In the genomic region with DNA sequence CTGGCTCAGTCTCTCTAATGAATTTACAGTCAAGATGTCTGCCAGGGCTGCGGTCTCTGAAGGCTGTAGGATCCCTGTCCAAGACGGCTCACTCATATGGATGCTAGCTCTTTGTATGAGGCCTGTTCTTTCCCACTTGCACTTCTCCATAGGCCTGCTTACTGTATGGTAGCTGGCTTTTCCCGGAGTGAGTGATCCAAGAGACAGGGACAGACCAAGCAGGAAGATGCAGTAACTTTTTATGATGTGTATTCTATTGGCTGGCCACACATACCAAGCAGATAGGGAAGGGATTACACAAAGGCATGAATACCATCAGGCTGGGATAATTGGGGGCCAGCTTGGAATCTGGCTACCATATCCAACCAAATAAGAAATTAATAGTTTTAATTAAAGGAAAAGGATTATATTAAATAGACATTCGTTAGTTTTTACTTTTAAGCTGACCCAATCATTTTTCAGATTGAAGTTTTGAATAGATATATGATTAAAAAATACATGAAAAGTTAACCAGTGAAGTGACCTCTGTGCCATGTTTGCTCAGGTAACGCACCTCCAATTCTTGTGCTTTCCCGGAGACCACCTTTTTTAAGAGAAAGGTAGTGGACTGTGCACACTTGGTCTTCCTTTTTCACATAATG, we compare ENCODE assay signal across 19 cellular contexts. TPM values are rescaled to one million over a fixed set of nuclear protein-coding genes. Genes with fewer than 3 reads are reported as not detected.
DNase-seq lines count a peak whose midpoint lies in the region; ATAC-seq and TF ChIP-seq lines count a peak whose summit lies in the region.
"Had no signal": no experiment of that assay in that cellular context is flagged by ENCODE, and none has a peak within 500 bp of the region (broad histone marks: within the 10 kb centered on the region; RNA-seq: fewer than 3 reads in every experiment).

No MANE protein-coding gene starts in this region.

- H3K4me1 ChIP-seq in thyroid gland, result no peaks in the 10 kb centered on the region
- H3K4me1 ChIP-seq: adrenal gland, uterus had no signal

- no peak for TF ChIP-seq POLR2A in thyroid gland (IDR thresholded peaks at IDR 0.05)

- peaks cover 41% of the 10 kb centered on the region for H3K36me3 Mint-ChIP-seq in activated T-cell treated with anti-CD3 and anti-CD28 coated beads, Interleukin-2, amount 50 U/mL, for 24 hours (ENCODE audit: low read depth)
- H3K36me3 Mint-ChIP-seq in WTC11 (peaks cover 15% of the 10 kb centered on the region), immature natural killer cell (no peaks in the 10 kb centered on the region)

- H3K27ac Mint-ChIP-seq in activated T-cell treated with anti-CD3 and anti-CD28 coated beads, Interleukin-2, amount 50 U/mL, for 24 hours, result no peak overlapping the region
- H3K27ac Mint-ChIP-seq in WTC11 (peak overlapping the region; percentile 52; the same call in 1 of the 2 replicates), immature natural killer cell (peak overlapping the region in 4 of 6 donors; percentile 2 to 85 (median 44))

- peaks cover 11% of the 10 kb centered on the region for H3K4me1 Mint-ChIP-seq in activated T-cell treated with anti-CD3 and anti-CD28 coated beads, Interleukin-2, amount 50 U/mL, for 24 hours (ENCODE audit: low read depth)
- H3K4me1 Mint-ChIP-seq in WTC11, result peaks cover 4% of the 10 kb centered on the region; the same call in 1 of the 2 replicates
- peaks cover 16 to 26% of the 10 kb centered on the region in 2 donors for H3K4me1 Mint-ChIP-seq in immature natural killer cell

- no peak overlapping the region for H3K27ac ChIP-seq in thyroid gland
- H3K27ac ChIP-seq: adrenal gland, coronary artery, left lung, uterus had no signal

- intact Hi-C loops in sciatic nerve (cut with DNase I), result no loop called here
- intact Hi-C loops in thyroid gland (cut with DNase I), result no loop called here

- H3K9me3 ChIP-seq in thyroid gland, result no peaks in the 10 kb centered on the region
- H3K9me3 ChIP-seq: adrenal gland, left lung, sigmoid colon, uterus had no signal

- peaks cover 0 to 7% of the 10 kb centered on the region in 2 donors for H3K36me3 ChIP-seq in thyroid gland
- H3K36me3 ChIP-seq: uterus had no signal

- H3K9me3 Mint-ChIP-seq in activated T-cell treated with anti-CD3 and anti-CD28 coated beads, Interleukin-2, amount 50 U/mL, for 24 hours, result no peaks in the 10 kb centered on the region
- H3K9me3 Mint-ChIP-seq in WTC11 (no peaks in the 10 kb centered on the region), immature natural killer cell (no peaks in the 10 kb centered on the region)

- no peak overlapping the region for H3K4me3 Mint-ChIP-seq in activated T-cell treated with anti-CD3 and anti-CD28 coated beads, Interleukin-2, amount 50 U/mL, for 24 hours
- H3K4me3 Mint-ChIP-seq in WTC11 (no peak overlapping the region), immature natural killer cell (no peak overlapping the region)

- H3K27me3 ChIP-seq in thyroid gland, result no peaks in the 10 kb centered on the region
- H3K27me3 ChIP-seq: adrenal gland, left lung, sigmoid colon, uterus had no signal

- DNase-seq in activated T-cell treated with anti-CD3 and anti-CD28 coated beads, Interleukin-2, amount 50 U/mL, for 24 hours, result peak; percentile 5
- DNase-seq in activated T-cell treated with anti-CD3 and anti-CD28 coated beads for 4 hours (no peak), WTC11 (ENCODE audit: low spot score) (no peak), immature natural killer cell (no peak), sciatic nerve (ENCODE audit: low spot score) (no peak), thyroid gland (no peak)
- peak; percentile 14 for DNase-seq in stimulated activated CD8-positive, alpha-beta memory T cell treated with anti-CD3 and anti-CD28 coated beads, Interleukin-4, amount 100 ng/mL, for 48 hours
- DNase-seq: activated T-cell treated with anti-CD3 and anti-CD28 coated beads, Interleukin-2, amount 50 U/mL, for 1 hour; hypothalamus; left lung; NCI-H1694 treated with DMSO at 0.1 percent for 48 hours; NCI-H526 treated with DMSO at 0.1 percent for 48 hours; sigmoid colon; stimulated activated CD4-positive, alpha-beta T cell treated with anti-CD3 and anti-CD28 coated beads, Interleukin-4, amount 100 ng/mL, for 24 hours; uterus had no signal

- no peaks in the 10 kb centered on the region for H3K27me3 Mint-ChIP-seq in activated T-cell treated with anti-CD3 and anti-CD28 coated beads, Interleukin-2, amount 50 U/mL, for 24 hours
- H3K27me3 Mint-ChIP-seq in WTC11 (ENCODE audit: low read depth) (no peaks in the 10 kb centered on the region), immature natural killer cell (ENCODE audit: low read depth in 3 of 3) (no peaks in the 10 kb centered on the region)

- CTCF ChIA-PET in WTC11 (lab: Charles Lee), result no interaction called here

- 86 to 92% methylated on average over 6 of the region's 6 CpGs for WGBS in thyroid gland, 2 donors

- H3K4me3 ChIP-seq in thyroid gland (replicated peaks in 1 of 3), result no peak overlapping the region
- H3K4me3 ChIP-seq: adrenal gland, coronary artery, left lung, sigmoid colon, uterus had no signal

- TF ChIP-seq CTCF in WTC11 (IDR thresholded peaks at IDR 0.05) (no peak), thyroid gland (IDR thresholded peaks at IDR 0.05) (no peak)

- ATAC-seq in WTC11 (peak; percentile 50; the same call in 1 of the 2 replicates), sciatic nerve (no peak), HG02588 (IDR thresholded peaks at IDR 0.05; ENCODE audit: unreplicated experiment) (no peak)
- ATAC-seq: activated CD4-positive, CD25-positive, alpha-beta regulatory T cell treated with anti-CD3 and anti-CD28 coated beads, Interleukin-2, amount 50 U/mL, for 24 hours; left lung had no signal

- POLR2A ChIA-PET in WTC11 (lab: Charles Lee), result interaction anchor here (0.6 to 1.0 kb wide), 3 partner anchors 13 to 1382 kb away, joined by 3 read pairs; no protein-coding TSS in a partner anchor

TF ChIP-seq in WTC11, 78 proteins besides CTCF, POLR2A, EP300 and RAD21:
- TF ChIP-seq CDX4 (CRISPR knock-in tag; IDR thresholded peaks at IDR 0.05; ENCODE audit: borderline replicate concordance) (no peak), ESRRA (CRISPR knock-in tag; IDR thresholded peaks at IDR 0.05; ENCODE audit: borderline replicate concordance) (no peak), PRRX2 (CRISPR knock-in tag; IDR thresholded peaks at IDR 0.05) (no peak), ZNF671 (CRISPR knock-in tag; IDR thresholded peaks at IDR 0.05) (no peak), JUN (CRISPR knock-in tag; IDR thresholded peaks at IDR 0.05) (no peak), FOXK1 (CRISPR knock-in tag; IDR thresholded peaks at IDR 0.05) (no peak), TP53 (CRISPR knock-in tag; IDR thresholded peaks at IDR 0.05) (no peak)
- TF ChIP-seq, protein P1, sequence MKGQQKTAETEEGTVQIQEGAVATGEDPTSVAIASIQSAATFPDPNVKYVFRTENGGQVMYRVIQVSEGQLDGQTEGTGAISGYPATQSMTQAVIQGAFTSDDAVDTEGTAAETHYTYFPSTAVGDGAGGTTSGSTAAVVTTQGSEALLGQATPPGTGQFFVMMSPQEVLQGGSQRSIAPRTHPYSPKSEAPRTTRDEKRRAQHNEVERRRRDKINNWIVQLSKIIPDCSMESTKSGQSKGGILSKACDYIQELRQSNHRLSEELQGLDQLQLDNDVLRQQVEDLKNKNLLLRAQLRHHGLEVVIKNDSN (CRISPR knock-in tag; IDR thresholded peaks at IDR 0.05), result no peak

RNA-seq across cellular contexts. Expression of gene NSD1, which starts 20.6 kb away (rescaled TPM):
- 144 to 153 TPM (median 148 TPM) in 3 replicates for total RNA-seq in WTC11 (2021)
- 10 to 100 TPM; 17.3 to 92.9 (median 19.7) TPM for polyA plus RNA-seq in immature natural killer cell
- 112 TPM for total RNA-seq in sciatic nerve
- 100 to 1,000 TPM in 1 of 4 donors, 10 to 100 TPM in 3; 61.9 to 114 (median 73.9) TPM for total RNA-seq in thyroid gland

Comparison
In these comparisons a context has a peak if more than half of its experiments do, and no peak if none do; other contexts are left out.
1. DNase-seq: peak in activated T-cell treated with anti-CD3 and anti-CD28 coated beads, Interleukin-2, amount 50 U/mL, for 24 hours (single experiment) and stimulated activated CD8-positive, alpha-beta memory T cell treated with anti-CD3 and anti-CD28 coated beads, Interleukin-4, amount 100 ng/mL, for 48 hours (single experiment); none in activated T-cell treated with anti-CD3 and anti-CD28 coated beads for 4 hours (single experiment), WTC11 (single experiment), immature natural killer cell (0 of 3), sciatic nerve (single experiment) and thyroid gland (0 of 2).